ENCODE assay signal across 12 cellular contexts in genomic region chr9:92761686-92762085, GRCh38. TPM values are rescaled to one million over a fixed set of nuclear protein-coding genes. Genes with fewer than 3 reads are reported as not detected.
DNase-seq lines count a peak whose midpoint lies in the region; ATAC-seq and TF ChIP-seq lines count a peak whose summit lies in the region.
"Had no signal": no experiment of that assay in that cellular context is flagged by ENCODE, and none has a peak within 500 bp of the region (broad histone marks: within the 10 kb centered on the region; RNA-seq: fewer than 3 reads in every experiment).

No MANE protein-coding gene starts in this region.

- TF ChIP-seq CTCF in IMR-90 (conservative IDR thresholded peaks at IDR 0.05; ENCODE audit: low read depth, low read length) = no peak
- no peak for TF ChIP-seq CTCF in brain (conservative IDR thresholded peaks at IDR 0.05)
- TF ChIP-seq CTCF in nephron (IDR thresholded peaks at IDR 0.05; ENCODE audit: unreplicated experiment in 3 of 3) = no peak

- peak overlapping the region; percentile 85 to 97 (median 94) for H3K4me3 Mint-ChIP-seq in CD4-positive, CD25-positive, alpha-beta regulatory T cell
- H3K4me3 Mint-ChIP-seq in brain (peak overlapping the region; percentile 56 to 95 (median 92)), nephron (peak overlapping the region; percentile 40 to 98 (median 97))

- H3K4ac ChIP-seq in IMR-90 (ENCODE audit: low read depth, low read length) = no peak overlapping the region

- no peak overlapping the region for H4K5ac ChIP-seq in IMR-90 (ENCODE audit: low read depth, low read length)

- H3K9me1 ChIP-seq in IMR-90 (ENCODE audit: insufficient read depth, low read length) = peaks cover 36% of the 10 kb centered on the region

- dilution Hi-C loops in IMR-90 (cut with HindIII; ENCODE audit: low sequenced_read_pairs, unreplicated experiment) = no loop called here

- no peak overlapping the region for H2BK120ac ChIP-seq in IMR-90 (ENCODE audit: low read depth, low read length)

- CTCF ChIA-PET in IMR-90 (lab: Yijun Ruan, JAX) = no interaction called here

- POLR2A ChIA-PET in IMR-90 (lab: Charles Lee; ENCODE audit: unreplicated experiment) = no interaction called here

- no peak overlapping the region for H2BK5ac ChIP-seq in IMR-90 (ENCODE audit: low read depth, low read length, poor library complexity, severe bottlenecking)

- peak overlapping the region; percentile 74 to 93 (median 91) for H3K27ac Mint-ChIP-seq in CD4-positive, CD25-positive, alpha-beta regulatory T cell
- H3K27ac Mint-ChIP-seq in brain (peak overlapping the region in 2 of 5 experiments; percentile 19 to 74), nephron (peak overlapping the region in 1 of 3 experiments; percentile 23)

- no peaks in the 10 kb centered on the region for H3K9me3 ChIP-seq in CD4-positive, CD25-positive, alpha-beta regulatory T cell (ENCODE audit: control insufficient read depth in 2 of 2, low read length in 2 of 2)
- H3K9me3 ChIP-seq in IMR-90 (ENCODE audit: control insufficient read depth, insufficient read depth, low read length) = no peaks in the 10 kb centered on the region
- H3K9me3 ChIP-seq: Caco-2 had no signal

- H2BK15ac ChIP-seq in IMR-90 (ENCODE audit: low read depth, low read length) = no peak overlapping the region

- BruUV-seq in IMR-90 (replicated peaks; lab: Mats Ljungman, UMichigan) = no TSS peak

- WGBS in IMR-90 (ENCODE audit: extremely low coverage in 2 of 2, insufficient read length in 1 of 2), 2 experiments = no CpG with 5 or more reads among the region's 6 CpGs

- peak overlapping the region; percentile 73 for H3K4me3 ChIP-seq in CD4-positive, CD25-positive, alpha-beta regulatory T cell (ENCODE audit: low read depth, low read length)
- H3K4me3 ChIP-seq in IMR-90 (ENCODE audit: insufficient read depth, low read depth, low read length) = no peak overlapping the region

- in situ Hi-C loops in IMR-90 (cut with MboI; ENCODE audit: low sequenced_read_pairs) = no loop called here

- no peak for DNase-seq in CD4-positive, CD25-positive, alpha-beta regulatory T cell
- DNase-seq in IMR-90 = no peak
- DNase-seq in stimulated activated naive CD4-positive, alpha-beta T cell (lab: John Stamatoyannopoulos, UW) = no peak
- DNase-seq: activated CD8-positive, alpha-beta memory T cell treated with anti-CD3 and anti-CD28 coated beads, Interleukin-2, amount 50 U/mL, for 4 hours; Caco-2; NCI-H510A; stimulated activated CD4-positive, alpha-beta T cell treated with anti-CD3 and anti-CD28 coated beads, Interleukin-4, amount 100 ng/mL, for 4 hours had no signal

- no peak for TF ChIP-seq RAD21 in IMR-90 (IDR thresholded peaks at IDR 0.05; ENCODE audit: low read length)

- no peaks in the 10 kb centered on the region for H3K27me3 ChIP-seq in CD4-positive, CD25-positive, alpha-beta regulatory T cell (ENCODE audit: control insufficient read depth, insufficient read depth, low read length)
- H3K27me3 ChIP-seq in IMR-90 (ENCODE audit: control insufficient read depth, insufficient read depth, low read length) = no peaks in the 10 kb centered on the region

- H3K18ac ChIP-seq in IMR-90 (ENCODE audit: low read depth, low read length) = no peak overlapping the region

- H3K36me3 ChIP-seq in CD4-positive, CD25-positive, alpha-beta regulatory T cell (ENCODE audit: control insufficient read depth, insufficient read depth, low read length) = no peaks in the 10 kb centered on the region
- H3K36me3 ChIP-seq in IMR-90 (ENCODE audit: control insufficient read depth, insufficient read depth, low read length) = no peaks in the 10 kb centered on the region

- peaks cover 25 to 67% (median 46%) of the 10 kb centered on the region in 4 donors for H3K4me1 Mint-ChIP-seq in CD4-positive, CD25-positive, alpha-beta regulatory T cell
- H3K4me1 Mint-ChIP-seq in brain (peaks cover 52% of the 10 kb centered on the region), nephron (peaks cover 32% of the 10 kb centered on the region)

- H3K4me1 ChIP-seq in CD4-positive, CD25-positive, alpha-beta regulatory T cell (ENCODE audit: control insufficient read depth, insufficient read depth, low read length, poor library complexity, severe bottlenecking) = peaks cover 43% of the 10 kb centered on the region
- H3K4me1 ChIP-seq in IMR-90 (ENCODE audit: control insufficient read depth, insufficient read depth, low read length) = peaks cover 11% of the 10 kb centered on the region
- H3K4me1 ChIP-seq: Caco-2 had no signal

- H3K4me2 ChIP-seq in IMR-90 (ENCODE audit: low read depth, low read length) = no peak overlapping the region

- no peaks in the 10 kb centered on the region for H3K36me3 Mint-ChIP-seq in CD4-positive, CD25-positive, alpha-beta regulatory T cell
- no peaks in the 10 kb centered on the region for H3K36me3 Mint-ChIP-seq in brain
- H3K36me3 Mint-ChIP-seq in nephron (ENCODE audit: low read depth) = no peaks in the 10 kb centered on the region
- H3K36me3 Mint-ChIP-seq: memory B cell had no signal

- intact Hi-C loops in IMR-90 (cut with micrococcal nuclease) = loop anchor here (5.0 kb wide), 1 partner anchor 34 kb away; no protein-coding TSS in a partner anchor

- H2AFZ ChIP-seq in IMR-90 (replicated peaks; ENCODE audit: low read length, poor library complexity) = no peak overlapping the region

- no peak overlapping the region for H3K56ac ChIP-seq in IMR-90 (ENCODE audit: extremely low read depth, insufficient read depth, low read length)

- no peak overlapping the region for H2AK9ac ChIP-seq in IMR-90 (replicated peaks; ENCODE audit: low read depth, low read length, poor library complexity)

- peaks cover 27 to 66% of the 10 kb centered on the region in 2 experiments for H3K79me1 ChIP-seq in IMR-90 (ENCODE audit: low read depth in 1 of 2, low read length in 2 of 2)

- no peak for ATAC-seq in CD4-positive, CD25-positive, alpha-beta regulatory T cell (ENCODE audit: low read depth in 2 of 2)
- ATAC-seq in IMR-90 (ENCODE audit: low read depth) (no peak), HG02623 (IDR thresholded peaks at IDR 0.05; ENCODE audit: unreplicated experiment) (no peak), GM18517 (IDR thresholded peaks at IDR 0.05; ENCODE audit: unreplicated experiment) (no peak)

- H3K27ac ChIP-seq in CD4-positive, CD25-positive, alpha-beta regulatory T cell (ENCODE audit: insufficient read depth, low read length, poor library complexity, severe bottlenecking) = no peak overlapping the region
- H3K27ac ChIP-seq in IMR-90 (ENCODE audit: insufficient read depth, low read length) = no peak overlapping the region

- 0 out of 2 replicates have a peak overlapping the region, but pooled peaks have one; percentile 51 for H2AK5ac ChIP-seq in IMR-90 (ENCODE audit: low read depth, low read length)

- H3K14ac ChIP-seq in IMR-90 (replicated peaks; ENCODE audit: low read depth, low read length) = no peak overlapping the region

- H4K8ac ChIP-seq in IMR-90 (ENCODE audit: low read depth in 2 of 2, low read length in 2 of 2) = no peak overlapping the region

- no peak overlapping the region for H4K91ac ChIP-seq in IMR-90 (ENCODE audit: insufficient read depth, low read depth, low read length)

- H3K27me3 Mint-ChIP-seq in CD4-positive, CD25-positive, alpha-beta regulatory T cell = no peaks in the 10 kb centered on the region
- H3K27me3 Mint-ChIP-seq in brain (no peaks in the 10 kb centered on the region), nephron (ENCODE audit: low read depth) (no peaks in the 10 kb centered on the region)
- H3K27me3 Mint-ChIP-seq: memory B cell had no signal

- peak overlapping the region; percentile 62; the same call in 1 of the 2 replicates for H3K23ac ChIP-seq in IMR-90 (ENCODE audit: low read depth, low read length)

- H2BK20ac ChIP-seq in IMR-90 (ENCODE audit: low read depth, low read length) = no peak overlapping the region

- H3K9ac ChIP-seq in IMR-90 (ENCODE audit: low read depth, low read length) = no peak overlapping the region

- H4K20me1 ChIP-seq in IMR-90 (ENCODE audit: insufficient read depth, low read length) = peaks cover 58% of the 10 kb centered on the region

- TF ChIP-seq POLR2A in IMR-90 (IDR thresholded peaks at IDR 0.05; ENCODE audit: low read depth, low read length) = no peak

- H3K9me3 Mint-ChIP-seq in CD4-positive, CD25-positive, alpha-beta regulatory T cell = no peaks in the 10 kb centered on the region
- H3K9me3 Mint-ChIP-seq in brain = peaks cover 0 to 2% (median 0%) of the 10 kb centered on the region in 5 experiments
- no peaks in the 10 kb centered on the region for H3K9me3 Mint-ChIP-seq in nephron
- H3K9me3 Mint-ChIP-seq: memory B cell had no signal

TF ChIP-seq in IMR-90, 13 proteins besides CTCF, POLR2A, EP300 and RAD21:
- TF ChIP-seq CEBPB (IDR thresholded peaks at IDR 0.05; ENCODE audit: low read depth, low read length) = no peak
- no peak for TF ChIP-seq MXI1 (IDR thresholded peaks at IDR 0.05; ENCODE audit: borderline replicate concordance, low read depth, low read length)
- no peak for TF ChIP-seq ELK1 (IDR thresholded peaks at IDR 0.05; ENCODE audit: borderline replicate concordance, low read depth, low read length)

RNA-seq across cellular contexts. Expression of gene BICD2, which starts 2.9 kb away (rescaled TPM):
- 29.3 TPM for total RNA-seq in CD4-positive, CD25-positive, alpha-beta regulatory T cell
- polyA plus RNA-seq in CD4-positive, CD25-positive, alpha-beta regulatory T cell = 1 to 10 TPM; 5.6 to 9.8 (median 7.6) TPM
- 35.7 and 42.2 TPM in 2 replicates for total RNA-seq in IMR-90 (2012; rRNA removed)
- 21.1 and 21.5 TPM in 2 replicates for polyA plus RNA-seq in IMR-90 (2012; rRNA removed)
- polyA plus RNA-seq in IMR-90 (2012; cell fraction: cytosol; rRNA removed) = 13.1 and 22.4 TPM in 2 replicates
- polyA plus RNA-seq in IMR-90 (2012; cell fraction: nucleus; rRNA removed; ENCODE audit: low replicate concordance) = 13.6 and 16.6 TPM in 2 replicates
- 61.0 TPM for polyA plus RNA-seq in brain (ENCODE audit: insufficient read depth, low read depth, low replicate concordance)
